ENCODE assay signal across 1 cellular context in the genomic region with DNA sequence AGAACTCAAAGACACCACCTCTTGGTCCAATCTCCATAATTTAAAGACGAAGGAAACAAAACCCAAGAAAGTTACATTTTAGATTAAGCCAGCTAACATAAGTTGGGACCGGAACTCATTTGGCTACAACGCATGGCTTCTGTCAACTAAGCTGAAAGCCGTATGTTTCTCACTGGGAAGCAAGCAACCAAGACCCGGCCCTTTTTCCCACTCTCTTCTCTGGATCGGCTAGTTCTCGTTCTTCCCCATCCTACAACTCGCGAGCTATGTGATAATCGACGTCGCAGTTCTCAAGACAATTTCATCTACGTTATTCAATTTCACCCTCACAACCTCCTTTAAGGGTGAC.
TF ChIP-seq lines count a peak whose summit lies in the region.

No MANE protein-coding gene starts in this region.

TF ChIP-seq in HepG2, 621 proteins besides CTCF, POLR2A, EP300 and RAD21 (continued from another document):
- TF ChIP-seq, protein P1, sequence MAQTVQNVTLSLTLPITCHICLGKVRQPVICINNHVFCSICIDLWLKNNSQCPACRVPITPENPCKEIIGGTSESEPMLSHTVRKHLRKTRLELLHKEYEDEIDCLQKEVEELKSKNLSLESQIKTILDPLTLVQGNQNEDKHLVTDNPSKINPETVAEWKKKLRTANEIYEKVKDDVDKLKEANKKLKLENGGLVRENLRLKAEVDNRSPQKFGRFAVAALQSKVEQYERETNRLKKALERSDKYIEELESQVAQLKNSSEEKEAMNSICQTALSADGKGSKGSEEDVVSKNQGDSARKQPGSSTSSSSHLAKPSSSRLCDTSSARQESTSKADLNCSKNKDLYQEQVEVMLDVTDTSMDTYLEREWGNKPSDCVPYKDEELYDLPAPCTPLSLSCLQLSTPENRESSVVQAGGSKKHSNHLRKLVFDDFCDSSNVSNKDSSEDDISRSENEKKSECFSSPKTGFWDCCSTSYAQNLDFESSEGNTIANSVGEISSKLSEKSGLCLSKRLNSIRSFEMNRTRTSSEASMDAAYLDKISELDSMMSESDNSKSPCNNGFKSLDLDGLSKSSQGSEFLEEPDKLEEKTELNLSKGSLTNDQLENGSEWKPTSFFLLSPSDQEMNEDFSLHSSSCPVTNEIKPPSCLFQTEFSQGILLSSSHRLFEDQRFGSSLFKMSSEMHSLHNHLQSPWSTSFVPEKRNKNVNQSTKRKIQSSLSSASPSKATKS (CRISPR knock-in tag; IDR thresholded peaks at IDR 0.05), result no peak
- TF ChIP-seq PHF8 (CRISPR knock-in tag; IDR thresholded peaks at IDR 0.05), result no peak
- TF ChIP-seq, protein P2, sequence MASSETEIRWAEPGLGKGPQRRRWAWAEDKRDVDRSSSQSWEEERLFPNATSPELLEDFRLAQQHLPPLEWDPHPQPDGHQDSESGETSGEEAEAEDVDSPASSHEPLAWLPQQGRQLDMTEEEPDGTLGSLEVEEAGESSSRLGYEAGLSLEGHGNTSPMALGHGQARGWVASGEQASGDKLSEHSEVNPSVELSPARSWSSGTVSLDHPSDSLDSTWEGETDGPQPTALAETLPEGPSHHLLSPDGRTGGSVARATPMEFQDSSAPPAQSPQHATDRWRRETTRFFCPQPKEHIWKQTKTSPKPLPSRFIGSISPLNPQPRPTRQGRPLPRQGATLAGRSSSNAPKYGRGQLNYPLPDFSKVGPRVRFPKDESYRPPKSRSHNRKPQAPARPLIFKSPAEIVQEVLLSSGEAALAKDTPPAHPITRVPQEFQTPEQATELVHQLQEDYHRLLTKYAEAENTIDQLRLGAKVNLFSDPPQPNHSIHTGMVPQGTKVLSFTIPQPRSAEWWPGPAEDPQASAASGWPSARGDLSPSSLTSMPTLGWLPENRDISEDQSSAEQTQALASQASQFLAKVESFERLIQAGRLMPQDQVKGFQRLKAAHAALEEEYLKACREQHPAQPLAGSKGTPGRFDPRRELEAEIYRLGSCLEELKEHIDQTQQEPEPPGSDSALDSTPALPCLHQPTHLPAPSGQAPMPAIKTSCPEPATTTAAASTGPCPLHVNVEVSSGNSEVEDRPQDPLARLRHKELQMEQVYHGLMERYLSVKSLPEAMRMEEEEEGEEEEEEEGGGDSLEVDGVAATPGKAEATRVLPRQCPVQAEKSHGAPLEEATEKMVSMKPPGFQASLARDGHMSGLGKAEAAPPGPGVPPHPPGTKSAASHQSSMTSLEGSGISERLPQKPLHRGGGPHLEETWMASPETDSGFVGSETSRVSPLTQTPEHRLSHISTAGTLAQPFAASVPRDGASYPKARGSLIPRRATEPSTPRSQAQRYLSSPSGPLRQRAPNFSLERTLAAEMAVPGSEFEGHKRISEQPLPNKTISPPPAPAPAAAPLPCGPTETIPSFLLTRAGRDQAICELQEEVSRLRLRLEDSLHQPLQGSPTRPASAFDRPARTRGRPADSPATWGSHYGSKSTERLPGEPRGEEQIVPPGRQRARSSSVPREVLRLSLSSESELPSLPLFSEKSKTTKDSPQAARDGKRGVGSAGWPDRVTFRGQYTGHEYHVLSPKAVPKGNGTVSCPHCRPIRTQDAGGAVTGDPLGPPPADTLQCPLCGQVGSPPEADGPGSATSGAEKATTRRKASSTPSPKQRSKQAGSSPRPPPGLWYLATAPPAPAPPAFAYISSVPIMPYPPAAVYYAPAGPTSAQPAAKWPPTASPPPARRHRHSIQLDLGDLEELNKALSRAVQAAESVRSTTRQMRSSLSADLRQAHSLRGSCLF (CRISPR knock-in tag; IDR thresholded peaks at IDR 0.05; ENCODE audit: borderline replicate concordance), result no peak
TF ChIP-seq in HepG2: peak in this region for 7.
